Comparison of ENCODE assay signal across 2 cellular contexts in the genomic region with DNA sequence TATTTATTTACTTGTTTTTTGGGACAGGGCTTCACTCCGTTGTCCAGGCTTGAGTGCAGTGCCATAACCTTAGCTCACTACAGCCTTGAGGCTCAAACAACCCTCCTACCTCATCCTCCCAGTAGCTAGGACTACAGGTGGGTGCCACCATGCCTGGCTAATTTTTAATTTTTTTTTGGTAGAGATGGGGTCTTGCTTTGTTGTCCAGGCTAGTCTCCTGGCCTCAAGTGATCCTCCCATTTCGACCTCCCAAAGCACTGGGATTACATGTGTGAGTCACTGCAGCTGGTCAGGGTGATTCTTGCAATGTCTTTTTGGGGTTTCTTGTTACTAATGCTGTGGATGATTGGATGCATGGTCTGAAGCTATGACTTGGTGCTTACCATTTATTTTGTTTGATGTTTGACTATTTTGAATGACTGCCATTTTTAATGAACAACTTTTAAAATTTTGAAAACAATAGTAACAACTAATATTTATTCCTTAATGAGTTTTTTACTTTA.
TF ChIP-seq lines count a peak whose summit lies in the region.

No MANE protein-coding gene starts in this region.

TF ChIP-seq in HepG2, 621 proteins besides CTCF, POLR2A, EP300 and RAD21 (continues in another document):
- TF ChIP-seq, protein P1, sequence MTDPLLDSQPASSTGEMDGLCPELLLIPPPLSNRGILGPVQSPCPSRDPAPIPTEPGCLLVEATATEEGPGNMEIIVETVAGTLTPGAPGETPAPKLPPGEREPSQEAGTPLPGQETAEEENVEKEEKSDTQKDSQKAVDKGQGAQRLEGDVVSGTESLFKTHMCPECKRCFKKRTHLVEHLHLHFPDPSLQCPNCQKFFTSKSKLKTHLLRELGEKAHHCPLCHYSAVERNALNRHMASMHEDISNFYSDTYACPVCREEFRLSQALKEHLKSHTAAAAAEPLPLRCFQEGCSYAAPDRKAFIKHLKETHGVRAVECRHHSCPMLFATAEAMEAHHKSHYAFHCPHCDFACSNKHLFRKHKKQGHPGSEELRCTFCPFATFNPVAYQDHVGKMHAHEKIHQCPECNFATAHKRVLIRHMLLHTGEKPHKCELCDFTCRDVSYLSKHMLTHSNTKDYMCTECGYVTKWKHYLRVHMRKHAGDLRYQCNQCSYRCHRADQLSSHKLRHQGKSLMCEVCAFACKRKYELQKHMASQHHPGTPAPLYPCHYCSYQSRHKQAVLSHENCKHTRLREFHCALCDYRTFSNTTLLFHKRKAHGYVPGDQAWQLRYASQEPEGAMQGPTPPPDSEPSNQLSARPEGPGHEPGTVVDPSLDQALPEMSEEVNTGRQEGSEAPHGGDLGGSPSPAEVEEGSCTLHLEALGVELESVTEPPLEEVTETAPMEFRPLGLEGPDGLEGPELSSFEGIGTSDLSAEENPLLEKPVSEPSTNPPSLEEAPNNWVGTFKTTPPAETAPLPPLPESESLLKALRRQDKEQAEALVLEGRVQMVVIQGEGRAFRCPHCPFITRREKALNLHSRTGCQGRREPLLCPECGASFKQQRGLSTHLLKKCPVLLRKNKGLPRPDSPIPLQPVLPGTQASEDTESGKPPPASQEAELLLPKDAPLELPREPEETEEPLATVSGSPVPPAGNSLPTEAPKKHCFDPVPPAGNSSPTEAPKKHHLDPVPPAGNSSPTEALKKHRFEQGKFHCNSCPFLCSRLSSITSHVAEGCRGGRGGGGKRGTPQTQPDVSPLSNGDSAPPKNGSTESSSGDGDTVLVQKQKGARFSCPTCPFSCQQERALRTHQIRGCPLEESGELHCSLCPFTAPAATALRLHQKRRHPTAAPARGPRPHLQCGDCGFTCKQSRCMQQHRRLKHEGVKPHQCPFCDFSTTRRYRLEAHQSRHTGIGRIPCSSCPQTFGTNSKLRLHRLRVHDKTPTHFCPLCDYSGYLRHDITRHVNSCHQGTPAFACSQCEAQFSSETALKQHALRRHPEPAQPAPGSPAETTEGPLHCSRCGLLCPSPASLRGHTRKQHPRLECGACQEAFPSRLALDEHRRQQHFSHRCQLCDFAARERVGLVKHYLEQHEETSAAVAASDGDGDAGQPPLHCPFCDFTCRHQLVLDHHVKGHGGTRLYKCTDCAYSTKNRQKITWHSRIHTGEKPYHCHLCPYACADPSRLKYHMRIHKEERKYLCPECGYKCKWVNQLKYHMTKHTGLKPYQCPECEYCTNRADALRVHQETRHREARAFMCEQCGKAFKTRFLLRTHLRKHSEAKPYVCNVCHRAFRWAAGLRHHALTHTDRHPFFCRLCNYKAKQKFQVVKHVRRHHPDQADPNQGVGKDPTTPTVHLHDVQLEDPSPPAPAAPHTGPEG (CRISPR knock-in tag; IDR thresholded peaks at IDR 0.05): no peak
- TF ChIP-seq ZNF121 (CRISPR knock-in tag; IDR thresholded peaks at IDR 0.05) (peak; percentile 54), ZIK1 (CRISPR knock-in tag; IDR thresholded peaks at IDR 0.05; ENCODE audit: borderline replicate concordance, low read depth) (no peak)
- TF ChIP-seq, protein P2, sequence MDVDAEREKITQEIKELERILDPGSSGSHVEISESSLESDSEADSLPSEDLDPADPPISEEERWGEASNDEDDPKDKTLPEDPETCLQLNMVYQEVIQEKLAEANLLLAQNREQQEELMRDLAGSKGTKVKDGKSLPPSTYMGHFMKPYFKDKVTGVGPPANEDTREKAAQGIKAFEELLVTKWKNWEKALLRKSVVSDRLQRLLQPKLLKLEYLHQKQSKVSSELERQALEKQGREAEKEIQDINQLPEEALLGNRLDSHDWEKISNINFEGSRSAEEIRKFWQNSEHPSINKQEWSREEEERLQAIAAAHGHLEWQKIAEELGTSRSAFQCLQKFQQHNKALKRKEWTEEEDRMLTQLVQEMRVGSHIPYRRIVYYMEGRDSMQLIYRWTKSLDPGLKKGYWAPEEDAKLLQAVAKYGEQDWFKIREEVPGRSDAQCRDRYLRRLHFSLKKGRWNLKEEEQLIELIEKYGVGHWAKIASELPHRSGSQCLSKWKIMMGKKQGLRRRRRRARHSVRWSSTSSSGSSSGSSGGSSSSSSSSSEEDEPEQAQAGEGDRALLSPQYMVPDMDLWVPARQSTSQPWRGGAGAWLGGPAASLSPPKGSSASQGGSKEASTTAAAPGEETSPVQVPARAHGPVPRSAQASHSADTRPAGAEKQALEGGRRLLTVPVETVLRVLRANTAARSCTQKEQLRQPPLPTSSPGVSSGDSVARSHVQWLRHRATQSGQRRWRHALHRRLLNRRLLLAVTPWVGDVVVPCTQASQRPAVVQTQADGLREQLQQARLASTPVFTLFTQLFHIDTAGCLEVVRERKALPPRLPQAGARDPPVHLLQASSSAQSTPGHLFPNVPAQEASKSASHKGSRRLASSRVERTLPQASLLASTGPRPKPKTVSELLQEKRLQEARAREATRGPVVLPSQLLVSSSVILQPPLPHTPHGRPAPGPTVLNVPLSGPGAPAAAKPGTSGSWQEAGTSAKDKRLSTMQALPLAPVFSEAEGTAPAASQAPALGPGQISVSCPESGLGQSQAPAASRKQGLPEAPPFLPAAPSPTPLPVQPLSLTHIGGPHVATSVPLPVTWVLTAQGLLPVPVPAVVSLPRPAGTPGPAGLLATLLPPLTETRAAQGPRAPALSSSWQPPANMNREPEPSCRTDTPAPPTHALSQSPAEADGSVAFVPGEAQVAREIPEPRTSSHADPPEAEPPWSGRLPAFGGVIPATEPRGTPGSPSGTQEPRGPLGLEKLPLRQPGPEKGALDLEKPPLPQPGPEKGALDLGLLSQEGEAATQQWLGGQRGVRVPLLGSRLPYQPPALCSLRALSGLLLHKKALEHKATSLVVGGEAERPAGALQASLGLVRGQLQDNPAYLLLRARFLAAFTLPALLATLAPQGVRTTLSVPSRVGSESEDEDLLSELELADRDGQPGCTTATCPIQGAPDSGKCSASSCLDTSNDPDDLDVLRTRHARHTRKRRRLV (CRISPR knock-in tag; IDR thresholded peaks at IDR 0.05): no peak
- TF ChIP-seq, protein P3, sequence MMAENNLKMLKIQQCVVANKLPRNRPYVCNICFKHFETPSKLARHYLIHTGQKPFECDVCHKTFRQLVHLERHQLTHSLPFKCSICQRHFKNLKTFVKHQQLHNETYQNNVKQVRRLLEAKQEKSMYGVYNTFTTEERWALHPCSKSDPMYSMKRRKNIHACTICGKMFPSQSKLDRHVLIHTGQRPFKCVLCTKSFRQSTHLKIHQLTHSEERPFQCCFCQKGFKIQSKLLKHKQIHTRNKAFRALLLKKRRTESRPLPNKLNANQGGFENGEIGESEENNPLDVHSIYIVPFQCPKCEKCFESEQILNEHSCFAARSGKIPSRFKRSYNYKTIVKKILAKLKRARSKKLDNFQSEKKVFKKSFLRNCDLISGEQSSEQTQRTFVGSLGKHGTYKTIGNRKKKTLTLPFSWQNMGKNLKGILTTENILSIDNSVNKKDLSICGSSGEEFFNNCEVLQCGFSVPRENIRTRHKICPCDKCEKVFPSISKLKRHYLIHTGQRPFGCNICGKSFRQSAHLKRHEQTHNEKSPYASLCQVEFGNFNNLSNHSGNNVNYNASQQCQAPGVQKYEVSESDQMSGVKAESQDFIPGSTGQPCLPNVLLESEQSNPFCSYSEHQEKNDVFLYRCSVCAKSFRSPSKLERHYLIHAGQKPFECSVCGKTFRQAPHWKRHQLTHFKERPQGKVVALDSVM (CRISPR knock-in tag; IDR thresholded peaks at IDR 0.05): peak; percentile 19; the same call in 1 of the 2 replicates

TF ChIP-seq in K562, 482 proteins besides CTCF, POLR2A, EP300 and RAD21:
- TF ChIP-seq RBM14 (IDR thresholded peaks at IDR 0.05; ENCODE audit: borderline replicate concordance, insufficient read depth, low read depth, low read length) (no peak), NCOA4 (IDR thresholded peaks at IDR 0.05; ENCODE audit: partially characterized antibody) (no peak), ZNF79 (CRISPR knock-in tag; IDR thresholded peaks at IDR 0.05; ENCODE audit: low read depth) (no peak), HIVEP1 (CRISPR knock-in tag; IDR thresholded peaks at IDR 0.05) (no peak), ZNF644 (tag; IDR thresholded peaks at IDR 0.05; ENCODE audit: low read depth) (no peak), ZNF57 (CRISPR knock-in tag; IDR thresholded peaks at IDR 0.05) (no peak), CXXC5 (CRISPR knock-in tag; IDR thresholded peaks at IDR 0.05) (no peak), CHD1 (IDR thresholded peaks at IDR 0.05; ENCODE audit: low read length) (no peak), ZNF146 (CRISPR knock-in tag; IDR thresholded peaks at IDR 0.05; ENCODE audit: unreplicated experiment) (no peak), BRD9 (IDR thresholded peaks at IDR 0.05; ENCODE audit: low read depth, partially characterized antibody) (no peak), MAFF (IDR thresholded peaks at IDR 0.05; ENCODE audit: low read length) (no peak), RBM25 (IDR thresholded peaks at IDR 0.05; ENCODE audit: low read depth, low read length, severe bottlenecking) (peak; percentile 56), LARP7 (IDR thresholded peaks at IDR 0.05) (no peak), ZNF121 (CRISPR knock-in tag; conservative IDR thresholded peaks at IDR 0.05) (peak; percentile 98), ERF (CRISPR knock-in tag; IDR thresholded peaks at IDR 0.05) (no peak), HDGF (IDR thresholded peaks at IDR 0.05) (no peak), CREB1 (IDR thresholded peaks at IDR 0.05) (no peak), CREB1 (CRISPR knock-in tag; IDR thresholded peaks at IDR 0.05) (no peak), TBL1XR1 (IDR thresholded peaks at IDR 0.05; ENCODE audit: low read length in 2 of 2) (no peak), BCOR (IDR thresholded peaks at IDR 0.05) (0 out of 2 replicates have a peak, but pooled peaks have one; percentile 12), ZNF232 (CRISPR knock-in tag; IDR thresholded peaks at IDR 0.05) (no peak), ZNF586 (CRISPR knock-in tag; conservative IDR thresholded peaks at IDR 0.05) (no peak), PCBP2 (IDR thresholded peaks at IDR 0.05; ENCODE audit: low read depth, low read length, poor library complexity, severe bottlenecking) (no peak)
- TF ChIP-seq, protein P4, sequence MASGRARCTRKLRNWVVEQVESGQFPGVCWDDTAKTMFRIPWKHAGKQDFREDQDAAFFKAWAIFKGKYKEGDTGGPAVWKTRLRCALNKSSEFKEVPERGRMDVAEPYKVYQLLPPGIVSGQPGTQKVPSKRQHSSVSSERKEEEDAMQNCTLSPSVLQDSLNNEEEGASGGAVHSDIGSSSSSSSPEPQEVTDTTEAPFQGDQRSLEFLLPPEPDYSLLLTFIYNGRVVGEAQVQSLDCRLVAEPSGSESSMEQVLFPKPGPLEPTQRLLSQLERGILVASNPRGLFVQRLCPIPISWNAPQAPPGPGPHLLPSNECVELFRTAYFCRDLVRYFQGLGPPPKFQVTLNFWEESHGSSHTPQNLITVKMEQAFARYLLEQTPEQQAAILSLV (tag; IDR thresholded peaks at IDR 0.05): no peak
- TF ChIP-seq, protein P5, sequence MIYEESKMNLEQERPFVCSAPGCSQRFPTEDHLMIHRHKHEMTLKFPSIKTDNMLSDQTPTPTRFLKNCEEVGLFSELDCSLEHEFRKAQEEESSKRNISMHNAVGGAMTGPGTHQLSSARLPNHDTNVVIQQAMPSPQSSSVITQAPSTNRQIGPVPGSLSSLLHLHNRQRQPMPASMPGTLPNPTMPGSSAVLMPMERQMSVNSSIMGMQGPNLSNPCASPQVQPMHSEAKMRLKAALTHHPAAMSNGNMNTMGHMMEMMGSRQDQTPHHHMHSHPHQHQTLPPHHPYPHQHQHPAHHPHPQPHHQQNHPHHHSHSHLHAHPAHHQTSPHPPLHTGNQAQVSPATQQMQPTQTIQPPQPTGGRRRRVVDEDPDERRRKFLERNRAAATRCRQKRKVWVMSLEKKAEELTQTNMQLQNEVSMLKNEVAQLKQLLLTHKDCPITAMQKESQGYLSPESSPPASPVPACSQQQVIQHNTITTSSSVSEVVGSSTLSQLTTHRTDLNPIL (CRISPR knock-in tag; IDR thresholded peaks at IDR 0.05): no peak
- TF ChIP-seq, protein P6, sequence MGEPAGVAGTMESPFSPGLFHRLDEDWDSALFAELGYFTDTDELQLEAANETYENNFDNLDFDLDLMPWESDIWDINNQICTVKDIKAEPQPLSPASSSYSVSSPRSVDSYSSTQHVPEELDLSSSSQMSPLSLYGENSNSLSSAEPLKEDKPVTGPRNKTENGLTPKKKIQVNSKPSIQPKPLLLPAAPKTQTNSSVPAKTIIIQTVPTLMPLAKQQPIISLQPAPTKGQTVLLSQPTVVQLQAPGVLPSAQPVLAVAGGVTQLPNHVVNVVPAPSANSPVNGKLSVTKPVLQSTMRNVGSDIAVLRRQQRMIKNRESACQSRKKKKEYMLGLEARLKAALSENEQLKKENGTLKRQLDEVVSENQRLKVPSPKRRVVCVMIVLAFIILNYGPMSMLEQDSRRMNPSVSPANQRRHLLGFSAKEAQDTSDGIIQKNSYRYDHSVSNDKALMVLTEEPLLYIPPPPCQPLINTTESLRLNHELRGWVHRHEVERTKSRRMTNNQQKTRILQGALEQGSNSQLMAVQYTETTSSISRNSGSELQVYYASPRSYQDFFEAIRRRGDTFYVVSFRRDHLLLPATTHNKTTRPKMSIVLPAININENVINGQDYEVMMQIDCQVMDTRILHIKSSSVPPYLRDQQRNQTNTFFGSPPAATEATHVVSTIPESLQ (CRISPR knock-in tag; IDR thresholded peaks at IDR 0.05): no peak
- TF ChIP-seq, protein P7, sequence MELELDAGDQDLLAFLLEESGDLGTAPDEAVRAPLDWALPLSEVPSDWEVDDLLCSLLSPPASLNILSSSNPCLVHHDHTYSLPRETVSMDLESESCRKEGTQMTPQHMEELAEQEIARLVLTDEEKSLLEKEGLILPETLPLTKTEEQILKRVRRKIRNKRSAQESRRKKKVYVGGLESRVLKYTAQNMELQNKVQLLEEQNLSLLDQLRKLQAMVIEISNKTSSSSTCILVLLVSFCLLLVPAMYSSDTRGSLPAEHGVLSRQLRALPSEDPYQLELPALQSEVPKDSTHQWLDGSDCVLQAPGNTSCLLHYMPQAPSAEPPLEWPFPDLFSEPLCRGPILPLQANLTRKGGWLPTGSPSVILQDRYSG (tag; conservative IDR thresholded peaks at IDR 0.05; ENCODE audit: low read depth): no peak
TF ChIP-seq in K562: peak in this region for 3.
